ENCODE assay signal across 13 cellular contexts in the genomic region with DNA sequence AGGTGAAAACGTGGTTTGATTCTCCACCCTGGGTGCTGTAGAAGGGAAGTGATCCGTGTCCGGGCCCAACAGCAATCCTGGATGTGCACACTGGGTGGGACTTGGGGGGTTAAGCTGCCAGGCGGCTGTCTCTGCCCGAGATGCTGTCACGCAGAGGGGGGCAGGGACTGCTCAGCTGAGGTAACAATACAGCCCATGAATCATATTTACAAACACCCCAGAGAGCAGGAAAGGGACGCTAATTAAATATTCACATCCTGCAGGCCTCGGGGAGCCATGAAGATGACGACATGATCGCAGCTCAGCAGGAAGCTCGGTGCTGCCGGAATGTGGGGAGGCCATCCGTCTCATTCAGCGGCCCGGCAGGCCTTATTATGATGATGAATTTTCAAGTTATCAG. TPM values are rescaled to one million over a fixed set of nuclear protein-coding genes. Genes with fewer than 3 reads are reported as not detected.
DNase-seq lines count a peak whose midpoint lies in the region; ATAC-seq, FAIRE-seq and TF ChIP-seq lines count a peak whose summit lies in the region.
"Had no signal": no experiment of that assay in that cellular context is flagged by ENCODE, and none has a peak within 500 bp of the region (broad histone marks: within the 10 kb centered on the region; RNA-seq: fewer than 3 reads in every experiment).

No MANE protein-coding gene starts in this region.

- no peak for TF ChIP-seq CTCF in bronchial epithelial cell (IDR thresholded peaks at IDR 0.05; ENCODE audit: insufficient read depth, low read length, severe bottlenecking)

- H3K4me3 ChIP-seq in bronchial epithelial cell (ENCODE audit: low read depth, low read length): no peak overlapping the region

- ATAC-seq in GM18858 (IDR thresholded peaks at IDR 0.05; ENCODE audit: unreplicated experiment): no peak
- ATAC-seq: left colon, T-cell had no signal

- FAIRE-seq in bronchial epithelial cell (lab: Jason Lieb, UNC): no peak

- DNase-seq in Daoy (ENCODE audit: low read depth): peak; percentile 87
- peak; percentile 70 for DNase-seq in NCI-H146 treated with DMSO at 0.1 percent for 48 hours (lab: John Stamatoyannopoulos, UW; ENCODE audit: unreplicated experiment)
- peak; percentile 81 for DNase-seq in bronchial epithelial cell (ENCODE audit: low read depth)
- peak; percentile 40 for DNase-seq in myocyte (ENCODE audit: low read depth)
- no peak for DNase-seq in stimulated activated CD4-positive, alpha-beta T cell treated with anti-CD3 and anti-CD28 coated beads, Interleukin-4, amount 100 ng/mL, for 4 hours
- no peak for DNase-seq in NCI-H82 (lab: John Stamatoyannopoulos, UW)
- no peak for DNase-seq in KG1 (lab: John Stamatoyannopoulos, UW)
- DNase-seq: activated T-cell treated with anti-CD3 and anti-CD28 coated beads, Interleukin-2, amount 50 U/mL, for 24 hours; left colon; NCI-H1694 treated with DMSO at 0.1 percent for 48 hours; stimulated activated naive CD4-positive, alpha-beta T cell; T-cell had no signal

- no peaks in the 10 kb centered on the region for H3K27me3 ChIP-seq in bronchial epithelial cell (ENCODE audit: control insufficient read depth, insufficient read depth, low read length)

- no peaks in the 10 kb centered on the region for H3K36me3 ChIP-seq in bronchial epithelial cell (ENCODE audit: control insufficient read depth, insufficient read depth, low read length)

RNA-seq across cellular contexts. Expression of gene CRABP1, which starts 17.9 kb away (rescaled TPM):
- total RNA-seq in Daoy (2014; rRNA removed; shearing (Covaris generic)): 0.23 and 2.2 TPM in 2 replicates
- total RNA-seq in bronchial epithelial cell: not detected in 2 replicates
- total RNA-seq in myocyte: not detected in 2 replicates
- not detected for polyA plus RNA-seq in myocyte (2012)

RNA-seq across cellular contexts. Expression of gene SKIC8, which starts 22.8 kb away (rescaled TPM):
- 104 and 162 TPM in 2 replicates for total RNA-seq in Daoy (2014; rRNA removed; shearing (Covaris generic))
- total RNA-seq in bronchial epithelial cell (49.0 and 61.2 TPM in 2 replicates), myocyte (49.5 and 56.8 TPM in 2 replicates)
- 70.5 TPM for polyA plus RNA-seq in myocyte (2012)

RNA-seq across cellular contexts. Expression of gene DNAJA4, which starts 57.9 kb away (rescaled TPM):
- 1.6 TPM in 1 of 2 replicates, not detected in the other for total RNA-seq in Daoy (2014; rRNA removed; shearing (Covaris generic))
- total RNA-seq in bronchial epithelial cell (11.1 and 26.5 TPM in 2 replicates), myocyte (9.8 and 11.6 TPM in 2 replicates)
- polyA plus RNA-seq in myocyte (2012): 7.7 TPM

Comparison
In these comparisons a context has a peak if more than half of its experiments do, and no peak if none do; other contexts are left out.
1. DNase-seq: peak in Daoy (single experiment), NCI-H146 treated with DMSO at 0.1 percent for 48 hours (single experiment), bronchial epithelial cell (single experiment) and myocyte (single experiment); none in stimulated activated CD4-positive, alpha-beta T cell treated with anti-CD3 and anti-CD28 coated beads, Interleukin-4, amount 100 ng/mL, for 4 hours (0 of 2), NCI-H82 (single experiment) and KG1 (single experiment).